ENCODE assay signal across 10 cellular contexts in the genomic region with DNA sequence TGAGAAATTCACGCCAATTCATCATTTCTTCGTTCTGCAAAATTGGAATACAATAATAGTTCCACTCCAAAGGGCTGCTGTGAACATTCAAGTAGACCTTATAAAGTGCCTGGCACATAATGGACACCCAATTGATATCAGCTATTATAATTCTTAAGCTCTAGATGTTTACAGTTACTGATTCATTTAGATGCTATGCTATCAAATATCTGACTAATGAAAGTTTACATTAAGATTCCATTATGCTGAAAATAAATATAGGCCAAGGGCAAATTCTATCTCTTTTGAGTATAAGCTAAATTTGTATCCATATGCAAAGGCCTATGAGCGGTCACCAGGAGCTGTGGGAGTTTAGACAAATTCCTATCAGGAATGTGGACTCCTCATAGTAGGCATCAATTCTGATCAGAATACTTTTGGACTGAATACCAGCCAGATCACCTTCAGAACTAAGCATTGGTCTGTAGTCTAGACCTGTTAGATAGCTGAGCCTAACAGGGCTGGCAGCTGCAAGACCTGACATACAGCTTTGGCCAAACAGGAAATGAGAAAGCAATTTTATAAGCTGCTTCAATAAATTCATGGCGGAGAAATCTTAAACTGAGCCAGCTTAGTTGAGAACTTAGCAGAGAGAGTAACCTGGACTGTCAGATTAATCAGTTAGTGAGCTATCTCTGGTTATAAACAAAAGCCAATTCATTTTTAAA.
"Had no signal": no experiment of that assay in that cellular context is flagged by ENCODE, and none has a peak within 500 bp of the region (broad histone marks: within the 10 kb centered on the region; RNA-seq: fewer than 3 reads in every experiment).

No MANE protein-coding gene starts in this region.

- H3K9me3 ChIP-seq: adrenal gland, lower lobe of right lung had no signal

- ATAC-seq: lower lobe of right lung had no signal

- H3K36me3 ChIP-seq: adrenal gland, lower lobe of right lung had no signal

- H3K27ac ChIP-seq: adrenal gland, lower lobe of right lung, skin epidermis had no signal

- H3K27me3 ChIP-seq: adrenal gland had no signal

- DNase-seq: activated CD4-positive, alpha-beta T cell treated with anti-CD3 and anti-CD28 coated beads, Interleukin-2, amount 50 U/mL, for 4 hours; activated CD4-positive, CD25-positive, alpha-beta regulatory T cell treated with anti-CD3 and anti-CD28 coated beads, Interleukin-2, amount 50 U/mL, for 72 hours; activated naive CD4-positive, alpha-beta T cell treated with anti-CD3 and anti-CD28 coated beads, Interleukin-2, amount 50 U/mL, for 16 hours; activated T-cell treated with anti-CD3 and anti-CD28 coated beads, Interleukin-2, amount 50 U/mL, for 1 hour; adrenal gland; cortex of kidney; effector CD8-positive, alpha-beta T cell; lower lobe of right lung; midbrain had no signal

- H3K4me1 ChIP-seq: adrenal gland, lower lobe of right lung had no signal

- H3K4me3 ChIP-seq: adrenal gland, lower lobe of right lung, skin epidermis had no signal
